Comparison of ENCODE assay signal across 1 cellular context in the genomic region with DNA sequence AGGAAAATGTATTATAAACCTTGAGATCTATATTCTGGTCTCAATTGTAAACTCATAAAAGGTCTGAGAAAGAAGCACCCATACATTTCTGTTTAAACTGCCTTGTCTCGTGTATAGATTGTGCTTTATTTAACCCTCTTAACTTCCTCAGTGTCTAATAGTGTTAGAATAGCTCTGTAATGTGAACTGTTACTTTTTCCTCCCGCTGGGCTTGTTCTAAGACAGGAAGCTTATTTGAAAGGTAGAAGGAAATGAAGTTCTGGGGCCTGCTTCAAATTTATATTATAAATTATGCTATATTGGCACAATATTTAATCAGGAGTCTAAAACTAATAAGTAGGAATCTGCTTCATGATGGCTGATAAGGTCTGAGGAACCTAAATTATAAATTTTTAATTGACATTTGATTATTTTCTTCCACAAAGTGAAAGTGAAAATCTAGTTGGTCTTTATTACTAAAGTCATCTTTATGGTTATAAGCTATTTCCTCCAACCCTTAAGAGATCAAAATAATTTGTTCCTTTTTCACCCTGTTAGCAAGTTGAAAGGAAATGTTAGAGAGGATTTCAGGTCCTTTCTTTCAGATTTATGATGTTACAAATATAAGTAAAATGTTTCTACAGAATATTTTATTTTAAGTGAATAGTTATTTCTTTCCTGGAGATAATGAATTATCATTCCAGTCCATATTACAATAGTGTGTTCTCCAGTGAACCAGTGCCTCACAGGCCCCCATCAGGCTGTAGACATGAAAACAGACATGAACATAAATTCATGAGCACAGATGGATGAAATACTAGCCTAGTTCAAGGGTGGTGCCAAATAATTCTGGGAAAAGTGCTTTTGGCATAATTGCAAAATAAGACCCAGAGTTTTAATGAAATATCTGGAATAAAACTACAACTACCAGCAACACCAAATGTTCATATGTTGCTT.
TF ChIP-seq lines count a peak whose summit lies in the region.

No MANE protein-coding gene starts in this region.

TF ChIP-seq in K562, 482 proteins besides CTCF, POLR2A, EP300 and RAD21 (continued from another document):
- TF ChIP-seq, protein P1, sequence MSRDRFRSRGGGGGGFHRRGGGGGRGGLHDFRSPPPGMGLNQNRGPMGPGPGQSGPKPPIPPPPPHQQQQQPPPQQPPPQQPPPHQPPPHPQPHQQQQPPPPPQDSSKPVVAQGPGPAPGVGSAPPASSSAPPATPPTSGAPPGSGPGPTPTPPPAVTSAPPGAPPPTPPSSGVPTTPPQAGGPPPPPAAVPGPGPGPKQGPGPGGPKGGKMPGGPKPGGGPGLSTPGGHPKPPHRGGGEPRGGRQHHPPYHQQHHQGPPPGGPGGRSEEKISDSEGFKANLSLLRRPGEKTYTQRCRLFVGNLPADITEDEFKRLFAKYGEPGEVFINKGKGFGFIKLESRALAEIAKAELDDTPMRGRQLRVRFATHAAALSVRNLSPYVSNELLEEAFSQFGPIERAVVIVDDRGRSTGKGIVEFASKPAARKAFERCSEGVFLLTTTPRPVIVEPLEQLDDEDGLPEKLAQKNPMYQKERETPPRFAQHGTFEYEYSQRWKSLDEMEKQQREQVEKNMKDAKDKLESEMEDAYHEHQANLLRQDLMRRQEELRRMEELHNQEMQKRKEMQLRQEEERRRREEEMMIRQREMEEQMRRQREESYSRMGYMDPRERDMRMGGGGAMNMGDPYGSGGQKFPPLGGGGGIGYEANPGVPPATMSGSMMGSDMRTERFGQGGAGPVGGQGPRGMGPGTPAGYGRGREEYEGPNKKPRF (IDR thresholded peaks at IDR 0.05; ENCODE audit: low read depth, low read length): no peak
TF ChIP-seq in K562: peak in this region for 1.
